In the genomic region with DNA sequence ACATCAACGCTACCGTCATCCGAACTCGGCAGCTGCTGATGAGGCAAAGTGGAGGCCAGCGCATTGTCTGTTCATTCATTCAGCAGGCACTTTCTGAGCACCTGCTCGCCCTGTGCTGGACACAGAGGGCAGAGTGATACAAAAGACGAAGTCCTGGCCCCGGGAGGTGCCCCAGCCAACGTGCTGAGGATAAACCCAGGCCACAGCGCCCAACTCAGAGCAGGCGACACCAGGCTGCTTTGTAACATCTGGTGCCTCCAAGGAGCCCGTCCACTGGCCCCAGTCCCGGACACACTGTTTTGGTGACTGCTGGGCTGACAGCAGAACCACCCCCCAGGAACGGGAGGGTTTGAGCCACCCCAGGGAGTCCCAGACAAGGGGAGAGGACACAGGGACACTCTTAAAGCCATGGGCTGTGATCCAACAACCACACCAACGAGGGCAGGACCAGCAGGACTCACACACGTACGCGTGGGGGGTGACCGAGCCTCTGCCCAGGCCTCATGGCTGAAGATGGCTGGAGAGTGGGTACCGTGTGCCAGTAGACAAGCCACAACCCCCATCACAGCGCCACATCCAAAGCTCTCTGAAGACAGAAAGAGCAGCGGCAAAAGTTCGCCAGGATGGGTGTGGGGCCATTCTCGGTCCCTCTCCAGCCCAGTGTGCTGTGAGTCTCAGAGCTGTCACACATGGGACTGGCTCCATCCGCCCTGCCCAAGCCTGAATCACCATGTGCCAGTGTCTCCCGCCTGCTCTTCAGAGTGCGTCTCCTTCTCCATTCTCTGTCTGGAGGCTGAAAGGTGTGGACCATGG, we compare ENCODE assay signal across 20 cellular contexts. TPM values are rescaled to one million over a fixed set of nuclear protein-coding genes. Genes with fewer than 3 reads are reported as not detected.
DNase-seq lines count a peak whose midpoint lies in the region; ATAC-seq and TF ChIP-seq lines count a peak whose summit lies in the region.
"Had no signal": no experiment of that assay in that cellular context is flagged by ENCODE, and none has a peak within 500 bp of the region (broad histone marks: within the 10 kb centered on the region; RNA-seq: fewer than 3 reads in every experiment).

No MANE protein-coding gene starts in this region.

- TF ChIP-seq CTCF in chondrocyte (IDR thresholded peaks at IDR 0.05), result no peak
- TF ChIP-seq CTCF in GM10266 (IDR thresholded peaks at IDR 0.05; ENCODE audit: control insufficient read depth, insufficient read depth, low read depth, missing control alignments), result no peak

- peak; percentile 0 for DNase-seq in activated CD4-positive, alpha-beta T cell treated with anti-CD3 and anti-CD28 coated beads for 36 hours
- no peak for DNase-seq in activated CD4-positive, alpha-beta T cell treated with anti-CD3 and anti-CD28 coated beads, Interleukin-2, amount 50 U/mL, for 1 hour
- DNase-seq in NCI-H2196 (lab: John Stamatoyannopoulos, UW; ENCODE audit: unreplicated experiment) (peak; percentile 54), chondrocyte (ENCODE audit: low spot score) (peak; percentile 78), retina (peak; percentile 55), GM10266 (ENCODE audit: extremely low spot score) (no peak)
- DNase-seq: activated CD4-positive, alpha-beta memory T cell treated with anti-CD3 and anti-CD28 coated beads, Interleukin-2, amount 10 ng/mL, durations not matched to agents 7 days and 5 days; activated T-cell treated with anti-CD3 and anti-CD28 coated beads, Interleukin-2, amount 50 U/mL, for 72 hours; IMR-90; MM.1S; right lobe of liver; stimulated activated CD4-positive, alpha-beta T cell treated with anti-CD3 and anti-CD28 coated beads, Interleukin-1b, Interleukin-23, amount 100 ng/mL, for 48 hours; stimulated activated naive CD8-positive, alpha-beta T cell treated with anti-CD3 and anti-CD28 coated beads, Interleukin-15, amount 100 ng/mL, for 72 hours had no signal

- H3K27ac Mint-ChIP-seq in activated CD4-positive, alpha-beta T cell treated with anti-CD3 and anti-CD28 coated beads for 36 hours, result no peak overlapping the region
- no peak overlapping the region for H3K27ac Mint-ChIP-seq in chondrocyte (ENCODE audit: unreplicated experiment)
- H3K27ac Mint-ChIP-seq: activated CD4-positive, alpha-beta memory T cell treated with anti-CD3 and anti-CD28 coated beads, Interleukin-2, amount 10 ng/mL, durations not matched to agents 7 days and 5 days; activated naive CD8-positive, alpha-beta T cell; activated T-cell treated with anti-CD3 and anti-CD28 coated beads, Interleukin-2, amount 50 U/mL, for 72 hours; stimulated activated naive CD8-positive, alpha-beta T cell treated with anti-CD3 and anti-CD28 coated beads, Interleukin-15, amount 100 ng/mL, for 72 hours had no signal

- no peak overlapping the region for H3K4me3 Mint-ChIP-seq in activated CD4-positive, alpha-beta T cell treated with anti-CD3 and anti-CD28 coated beads for 36 hours
- no peak overlapping the region for H3K4me3 Mint-ChIP-seq in chondrocyte (ENCODE audit: unreplicated experiment)
- H3K4me3 Mint-ChIP-seq: activated CD4-positive, alpha-beta memory T cell treated with anti-CD3 and anti-CD28 coated beads, Interleukin-2, amount 10 ng/mL, durations not matched to agents 7 days and 5 days; activated naive CD8-positive, alpha-beta T cell; activated T-cell treated with anti-CD3 and anti-CD28 coated beads, Interleukin-2, amount 50 U/mL, for 72 hours; stimulated activated naive CD8-positive, alpha-beta T cell treated with anti-CD3 and anti-CD28 coated beads, Interleukin-15, amount 100 ng/mL, for 72 hours had no signal

- intact Hi-C loops in activated CD4-positive, alpha-beta T cell treated with anti-CD3 and anti-CD28 coated beads for 36 hours (cut with DNase I, micrococcal nuclease), result no loop called here

- H3K4me1 Mint-ChIP-seq in activated CD4-positive, alpha-beta T cell treated with anti-CD3 and anti-CD28 coated beads for 36 hours, result no peaks in the 10 kb centered on the region
- peaks cover 3% of the 10 kb centered on the region for H3K4me1 Mint-ChIP-seq in chondrocyte (ENCODE audit: low read depth)
- H3K4me1 Mint-ChIP-seq: activated CD4-positive, alpha-beta memory T cell treated with anti-CD3 and anti-CD28 coated beads, Interleukin-2, amount 10 ng/mL, durations not matched to agents 7 days and 5 days had no signal

- no peaks in the 10 kb centered on the region for H3K9me3 Mint-ChIP-seq in activated CD4-positive, alpha-beta T cell treated with anti-CD3 and anti-CD28 coated beads for 36 hours (ENCODE audit: low read depth)
- no peaks in the 10 kb centered on the region for H3K9me3 Mint-ChIP-seq in chondrocyte (ENCODE audit: low read depth)
- H3K9me3 Mint-ChIP-seq: activated CD4-positive, alpha-beta memory T cell treated with anti-CD3 and anti-CD28 coated beads, Interleukin-2, amount 10 ng/mL, durations not matched to agents 7 days and 5 days; activated T-cell treated with anti-CD3 and anti-CD28 coated beads, Interleukin-2, amount 50 U/mL, for 72 hours; stimulated activated naive CD8-positive, alpha-beta T cell treated with anti-CD3 and anti-CD28 coated beads, Interleukin-15, amount 100 ng/mL, for 72 hours had no signal

- POLR2A ChIA-PET in activated CD4-positive, alpha-beta T cell treated with anti-CD3 and anti-CD28 coated beads for 36 hours (lab: Charles Lee), result no interaction called here

- CTCF ChIA-PET in activated CD4-positive, alpha-beta T cell treated with anti-CD3 and anti-CD28 coated beads for 36 hours (lab: Charles Lee), result interaction anchor here (0.6 kb wide), 1 partner anchor 449 kb away, joined by 3 read pairs; no protein-coding TSS in a partner anchor

- no peak for ATAC-seq in activated CD4-positive, alpha-beta T cell treated with anti-CD3 and anti-CD28 coated beads for 36 hours
- no peak for ATAC-seq in GM21619 (IDR thresholded peaks at IDR 0.05; ENCODE audit: unreplicated experiment)
- no peak for ATAC-seq in HG02588 (IDR thresholded peaks at IDR 0.05; ENCODE audit: unreplicated experiment)
- ATAC-seq: activated T-cell treated with anti-CD3 and anti-CD28 coated beads, Interleukin-2, amount 50 U/mL, for 72 hours; right lobe of liver; stimulated activated naive CD8-positive, alpha-beta T cell treated with anti-CD3 and anti-CD28 coated beads, Interleukin-15, amount 100 ng/mL, for 72 hours had no signal

- no peaks in the 10 kb centered on the region for H3K36me3 Mint-ChIP-seq in activated CD4-positive, alpha-beta T cell treated with anti-CD3 and anti-CD28 coated beads for 36 hours (ENCODE audit: low read depth)
- H3K36me3 Mint-ChIP-seq in chondrocyte (ENCODE audit: low read depth), result no peaks in the 10 kb centered on the region
- H3K36me3 Mint-ChIP-seq: activated naive CD8-positive, alpha-beta T cell had no signal

- H3K27me3 Mint-ChIP-seq in activated CD4-positive, alpha-beta T cell treated with anti-CD3 and anti-CD28 coated beads for 36 hours, result peaks cover 17% of the 10 kb centered on the region
- H3K27me3 Mint-ChIP-seq in chondrocyte (ENCODE audit: low read depth), result peaks cover 35% of the 10 kb centered on the region

RNA-seq across cellular contexts. Expression of gene TMEM179, which starts 5.9 kb away (rescaled TPM):
- under 1 TPM in 1 of 2 experiments, not detected in 1; 0.32 TPM for total RNA-seq in activated CD4-positive, alpha-beta T cell treated with anti-CD3 and anti-CD28 coated beads for 36 hours
- total RNA-seq in chondrocyte, result 0.54 to 1.2 TPM (median 0.75 TPM) in 3 replicates
- total RNA-seq: activated CD4-positive, alpha-beta memory T cell treated with anti-CD3 and anti-CD28 coated beads, Interleukin-2, amount 10 ng/mL, durations not matched to agents 7 days and 5 days; endothelial cell of umbilical vein; IMR-90; upper lobe of left lung had no signal

RNA-seq across cellular contexts. Expression of gene C14orf180, which starts 19.1 kb away (rescaled TPM):
- not detected for total RNA-seq in activated CD4-positive, alpha-beta T cell treated with anti-CD3 and anti-CD28 coated beads for 36 hours
- total RNA-seq in chondrocyte, result not detected in 3 replicates
- total RNA-seq: activated CD4-positive, alpha-beta memory T cell treated with anti-CD3 and anti-CD28 coated beads, Interleukin-2, amount 10 ng/mL, durations not matched to agents 7 days and 5 days; activated T-cell treated with anti-CD3 and anti-CD28 coated beads, Interleukin-2, amount 50 U/mL, for 72 hours; Daoy; endothelial cell of umbilical vein; IMR-90; T-helper 1 cell treated with Interleukin-12 subunit alpha and Interleukin-12 subunit beta and Interleukin-4 antibody, amounts not matched to agents 30 ng/mL and 1 ng/mL, for 36 hours; upper lobe of left lung had no signal

Comparison
In these comparisons a context has a peak if more than half of its experiments do, and no peak if none do; other contexts are left out.
1. DNase-seq: peak in activated CD4-positive, alpha-beta T cell treated with anti-CD3 and anti-CD28 coated beads for 36 hours (single experiment), NCI-H2196 (single experiment), chondrocyte (single experiment) and retina (single experiment); none in activated CD4-positive, alpha-beta T cell treated with anti-CD3 and anti-CD28 coated beads, Interleukin-2, amount 50 U/mL, for 1 hour (single experiment) and GM10266 (single experiment).